Comparison of ENCODE assay signal across 8 cellular contexts in the genomic region with DNA sequence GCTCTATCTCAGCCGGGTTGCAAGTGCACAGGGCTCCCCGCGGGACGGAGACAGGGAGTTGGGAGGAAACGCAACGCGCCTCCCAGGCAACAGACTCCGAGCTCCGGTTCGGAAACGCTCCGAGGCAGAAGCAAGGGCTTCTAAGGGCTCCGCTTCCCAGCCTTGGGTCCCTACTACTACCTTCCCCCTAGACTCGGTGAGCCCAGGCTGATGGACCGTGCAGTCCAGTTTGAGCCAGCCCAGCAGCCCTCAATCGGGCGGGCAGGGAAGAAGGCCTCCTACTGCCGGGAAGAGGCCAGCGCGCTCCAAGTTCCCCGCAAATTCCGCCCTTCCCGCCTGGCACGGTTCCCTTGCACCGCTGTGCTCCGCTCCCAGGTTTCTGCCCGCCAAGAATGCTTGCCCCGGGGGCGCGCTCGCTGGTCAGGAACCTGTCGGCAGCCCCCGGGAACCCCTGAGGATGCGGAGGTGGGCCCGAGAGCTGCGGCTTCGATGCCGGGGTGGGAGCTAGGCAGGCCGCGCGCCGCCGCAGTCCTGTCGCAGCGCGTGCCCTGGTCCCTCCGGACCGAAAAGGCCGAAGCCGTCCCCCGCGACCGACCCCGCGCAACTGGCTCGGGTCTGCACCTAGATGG. TPM values are rescaled to one million over a fixed set of nuclear protein-coding genes. Genes with fewer than 3 reads are reported as not detected.
DNase-seq lines count a peak whose midpoint lies in the region; ATAC-seq lines count a peak whose summit lies in the region.

No MANE protein-coding gene starts in this region.

- DNase-seq in Caki2 (ENCODE audit: low read depth) (peak; percentile 30), UCSD-AML1 (lab: John Stamatoyannopoulos, UW; ENCODE audit: unreplicated experiment) (peak; percentile 52), kidney tubule cell (ENCODE audit: low spot score) (peak; percentile 61), COLO829 (ENCODE audit: low spot score) (no peak)
- peak; percentile 17 to 19 for DNase-seq in stimulated activated CD4-positive, alpha-beta T cell treated with anti-CD3 and anti-CD28 coated beads, Interleukin-15, amount 100 ng/mL, for 48 hours (ENCODE audit: low read depth in 2 of 2)

- ATAC-seq in GM19438 (IDR thresholded peaks at IDR 0.05; ENCODE audit: low read depth, unreplicated experiment) (peak; percentile 59), HG03521 (IDR thresholded peaks at IDR 0.05; ENCODE audit: unreplicated experiment) (peak; percentile 49)

- H3K27ac ChIP-seq in cingulate gyrus (ENCODE audit: low read depth, low read length): peak overlapping the region; percentile 29

- in situ Hi-C loops in Caki2 (cut with HindIII; ENCODE audit: low pct_unique_long_range_greater_than_20kb, low sequenced_read_pairs): no loop called here

RNA-seq across cellular contexts. Expression of gene TRANK1, which starts 0.7 kb away (rescaled TPM):
- total RNA-seq in Caki2 (2014; rRNA removed; shearing (Covaris generic); ENCODE audit: low replicate concordance): 4.0 and 16.1 TPM in 2 replicates

RNA-seq across cellular contexts. Expression of gene EPM2AIP1, which starts 48.8 kb away (rescaled TPM):
- total RNA-seq in Caki2 (2014; rRNA removed; shearing (Covaris generic); ENCODE audit: low replicate concordance): 0.72 and 1.9 TPM in 2 replicates

RNA-seq across cellular contexts. Expression of gene MLH1, which starts 49.2 kb away (rescaled TPM):
- total RNA-seq in Caki2 (2014; rRNA removed; shearing (Covaris generic); ENCODE audit: low replicate concordance): 51.4 and 66.6 TPM in 2 replicates
